In the genomic region with DNA sequence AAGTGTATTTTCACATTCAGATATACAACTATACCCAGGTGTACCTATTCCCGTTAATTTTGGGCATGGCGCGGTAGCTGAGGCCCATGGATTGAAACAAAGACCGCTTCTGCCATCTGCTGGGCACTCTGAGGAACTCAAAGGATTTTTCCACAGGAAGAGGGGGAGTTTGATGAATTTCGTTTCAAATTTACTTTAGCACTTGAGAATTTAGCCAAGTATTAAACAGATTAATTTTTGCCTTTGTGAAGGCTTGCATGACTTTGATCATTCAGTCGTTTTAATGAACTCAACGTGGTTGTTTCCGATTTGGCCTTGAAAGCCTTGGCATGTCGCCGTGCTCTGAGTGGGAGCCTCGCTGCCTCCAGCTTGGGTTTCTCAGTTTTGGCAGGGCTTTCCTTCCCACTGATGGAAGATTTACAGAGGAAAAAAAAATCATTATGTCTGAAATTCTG, we compare ENCODE assay signal across 8 cellular contexts.
DNase-seq lines count a peak whose midpoint lies in the region; ATAC-seq and TF ChIP-seq lines count a peak whose summit lies in the region.

No MANE protein-coding gene starts in this region.

- ATAC-seq in HG02588 (IDR thresholded peaks at IDR 0.05; ENCODE audit: unreplicated experiment), result no peak

- peaks cover 14% of the 10 kb centered on the region for H3K4me1 Mint-ChIP-seq in activated CD4-positive, alpha-beta memory T cell treated with anti-CD3 and anti-CD28 coated beads, Interleukin-2, amount 10 ng/mL, durations not matched to agents 7 days and 5 days
- no peaks in the 10 kb centered on the region for H3K4me1 Mint-ChIP-seq in endothelial cell (ENCODE audit: unreplicated experiment)

- CTCF ChIA-PET in activated CD4-positive, alpha-beta memory T cell treated with anti-CD3 and anti-CD28 coated beads, Interleukin-2, amount 10 ng/mL, durations not matched to agents 7 days and 5 days (lab: Charles Lee), result interaction anchor here (1.3 to 2.6 kb wide), 5 partner anchors 11 to 484 kb away, joined by 3 to 16 read pairs (median 8); no protein-coding TSS in a partner anchor

- H3K27me3 Mint-ChIP-seq in activated CD4-positive, alpha-beta memory T cell treated with anti-CD3 and anti-CD28 coated beads, Interleukin-2, amount 10 ng/mL, durations not matched to agents 7 days and 5 days, result peaks cover 4% of the 10 kb centered on the region
- H3K27me3 Mint-ChIP-seq in endothelial cell (ENCODE audit: unreplicated experiment), result peaks cover 1% of the 10 kb centered on the region

- POLR2A ChIA-PET in activated CD4-positive, alpha-beta memory T cell treated with anti-CD3 and anti-CD28 coated beads, Interleukin-2, amount 10 ng/mL, durations not matched to agents 7 days and 5 days (lab: Charles Lee), result no interaction called here

- H3K27ac Mint-ChIP-seq in activated CD4-positive, alpha-beta memory T cell treated with anti-CD3 and anti-CD28 coated beads, Interleukin-2, amount 10 ng/mL, durations not matched to agents 7 days and 5 days, result no peak overlapping the region
- H3K27ac Mint-ChIP-seq in endothelial cell (ENCODE audit: unreplicated experiment), result no peak overlapping the region

- H3K4me3 Mint-ChIP-seq in activated CD4-positive, alpha-beta memory T cell treated with anti-CD3 and anti-CD28 coated beads, Interleukin-2, amount 10 ng/mL, durations not matched to agents 7 days and 5 days, result peak overlapping the region; percentile 31
- no peak overlapping the region for H3K4me3 Mint-ChIP-seq in endothelial cell (ENCODE audit: unreplicated experiment)

- H3K36me3 Mint-ChIP-seq in activated CD4-positive, alpha-beta memory T cell treated with anti-CD3 and anti-CD28 coated beads, Interleukin-2, amount 10 ng/mL, durations not matched to agents 7 days and 5 days (ENCODE audit: low read depth), result no peaks in the 10 kb centered on the region
- H3K36me3 Mint-ChIP-seq in endothelial cell (ENCODE audit: low read depth, unreplicated experiment), result no peaks in the 10 kb centered on the region

- DNase-seq in AML-193 (lab: John Stamatoyannopoulos, UW) (peak; percentile 13 to 49), GM20000 (ENCODE audit: low spot score) (peak; percentile 55), NCI-H2196 (lab: John Stamatoyannopoulos, UW; ENCODE audit: unreplicated experiment) (peak; percentile 53), endothelial cell (ENCODE audit: low spot score) (peak; percentile 42), middle frontal gyrus (ENCODE audit: extremely low spot score, low spot score) (peak; percentile 65)
- peak; percentile 36 for DNase-seq in activated CD4-positive, alpha-beta memory T cell treated with anti-CD3 and anti-CD28 coated beads, Interleukin-2, amount 10 ng/mL, durations not matched to agents 7 days and 5 days
- DNase-seq in stimulated activated naive CD4-positive, alpha-beta T cell (lab: John Stamatoyannopoulos, UW), result peak in 4 of 6 experiments; percentile 5 to 21 (median 13)

- peaks cover 1% of the 10 kb centered on the region for H3K9me3 Mint-ChIP-seq in activated CD4-positive, alpha-beta memory T cell treated with anti-CD3 and anti-CD28 coated beads, Interleukin-2, amount 10 ng/mL, durations not matched to agents 7 days and 5 days
- H3K9me3 Mint-ChIP-seq in endothelial cell (ENCODE audit: unreplicated experiment), result no peaks in the 10 kb centered on the region

- TF ChIP-seq CTCF in GM20000 (IDR thresholded peaks at IDR 0.05; ENCODE audit: extremely low read depth, missing control alignments) (peak; percentile 35), endothelial cell (IDR thresholded peaks at IDR 0.05; ENCODE audit: unreplicated experiment) (peak; percentile 71)

Comparison
In these comparisons a context has a peak if more than half of its experiments do, and no peak if none do; other contexts are left out.
1. DNase-seq: peak in every context shown above with its lines; median percentile 65 in middle frontal gyrus; 55 in GM20000; 53 in NCI-H2196; 42 in endothelial cell; 36 in activated CD4-positive, alpha-beta memory T cell treated with anti-CD3 and anti-CD28 coated beads, Interleukin-2, amount 10 ng/mL, durations not matched to agents 7 days and 5 days; 31 in AML-193; 13 in stimulated activated naive CD4-positive, alpha-beta T cell.